23 cellular contexts compared by ENCODE assay signal in the genomic region with DNA sequence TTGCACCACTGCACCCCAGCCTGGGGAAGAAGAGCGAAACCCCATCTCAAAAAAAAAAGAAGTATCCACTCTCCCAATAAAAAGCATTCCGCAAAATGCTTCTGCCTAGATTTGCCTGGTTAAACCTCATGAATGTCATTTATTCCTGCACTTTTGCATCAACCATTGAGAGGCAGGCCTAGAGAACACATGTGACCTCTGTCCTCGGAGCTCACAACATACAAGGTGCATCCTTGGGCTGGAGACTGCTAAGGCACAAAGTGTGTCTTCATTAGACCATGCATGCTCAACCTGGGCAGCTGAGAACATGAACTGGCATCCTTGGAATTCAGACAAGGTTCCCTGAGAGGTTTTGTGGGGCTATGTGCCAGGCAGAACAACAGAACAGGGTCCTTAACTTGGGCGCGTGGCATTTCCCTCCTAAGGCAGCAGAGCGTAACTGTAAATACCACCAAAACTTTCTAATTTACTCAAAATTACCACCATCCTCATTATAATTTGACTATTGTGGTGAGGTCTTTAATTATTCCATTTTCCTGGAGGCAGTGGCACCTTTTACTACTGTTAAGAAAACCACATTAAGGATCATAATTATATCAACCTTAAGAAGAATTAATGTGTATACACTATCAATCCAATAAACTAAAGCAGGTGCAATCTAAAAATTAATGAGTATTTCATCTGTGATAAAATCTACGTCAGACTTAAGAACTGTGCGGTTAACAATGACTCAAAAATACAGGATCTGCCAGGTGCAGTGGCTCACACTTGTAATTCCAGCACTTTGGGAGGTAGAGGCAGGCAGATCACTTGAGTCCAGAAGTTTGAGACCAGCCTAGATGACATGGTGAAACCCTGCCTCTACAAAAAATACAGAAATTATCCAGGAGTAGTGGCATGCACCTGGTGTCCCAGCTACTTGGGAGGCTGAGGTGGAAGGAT. TPM values are rescaled to one million over a fixed set of nuclear protein-coding genes. Genes with fewer than 3 reads are reported as not detected.
DNase-seq lines count a peak whose midpoint lies in the region; ATAC-seq and TF ChIP-seq lines count a peak whose summit lies in the region.
"Had no signal": no experiment of that assay in that cellular context is flagged by ENCODE, and none has a peak within 500 bp of the region (broad histone marks: within the 10 kb centered on the region; RNA-seq: fewer than 3 reads in every experiment).

No MANE protein-coding gene starts in this region.

- no peak for ATAC-seq in activated T-cell treated with anti-CD3 and anti-CD28 coated beads, Interleukin-2, amount 50 U/mL, for 72 hours (replicated peaks in 1 of 2)
- ATAC-seq in HG02623 (IDR thresholded peaks at IDR 0.05; ENCODE audit: unreplicated experiment) (peak; percentile 41), Right ventricle myocardium superior (ENCODE audit: poor library complexity) (no peak)
- ATAC-seq in activated naive CD4-positive, alpha-beta T cell treated with anti-CD3 and anti-CD28 coated beads, Interleukin-2, amount 50 U/mL, for 72 hours: no peak
- ATAC-seq: activated naive CD8-positive, alpha-beta T cell treated with anti-CD3 and anti-CD28 coated beads, Interleukin-2, amount 50 U/mL, for 24 hours; mucosa of descending colon; Right ventricle myocardium inferior had no signal

- 95% methylated on average over 8 of the region's 8 CpGs for WGBS in smooth muscle cell (ENCODE audit: low lambda C conversion rate)

- no peaks in the 10 kb centered on the region for H3F3A ChIP-seq in smooth muscle cell (ENCODE audit: low read depth)

- H3K4me3 ChIP-seq in smooth muscle cell: no peak overlapping the region
- H3K4me3 ChIP-seq: colonic mucosa, mucosa of descending colon, stomach had no signal

- H3K9ac ChIP-seq in smooth muscle cell (ENCODE audit: low read depth): no peak overlapping the region

- no peaks in the 10 kb centered on the region for H3K79me2 ChIP-seq in smooth muscle cell (ENCODE audit: low read depth)

- no peak overlapping the region for H3K27ac ChIP-seq in smooth muscle cell (ENCODE audit: low read depth)
- H3K27ac ChIP-seq: colonic mucosa, stomach had no signal

- DNase-seq in activated T-cell treated with anti-CD3 and anti-CD28 coated beads, Interleukin-2, amount 50 U/mL, for 24 hours: no peak
- no peak for DNase-seq in activated T-cell treated with anti-CD3 and anti-CD28 coated beads, Interleukin-2, amount 50 U/mL, for 72 hours
- DNase-seq in activated naive CD4-positive, alpha-beta T cell treated with anti-CD3 and anti-CD28 coated beads, Interleukin-2, amount 50 U/mL, for 72 hours (ENCODE audit: low spot score in 2 of 2): no peak
- no peak for DNase-seq in activated CD4-positive, alpha-beta T cell treated with anti-CD3 and anti-CD28 coated beads, Interleukin-2, amount 50 U/mL, for 4 hours
- DNase-seq in smooth muscle cell (lab: John Stamatoyannopoulos, UW; ENCODE audit: unreplicated experiment) (no peak), Right ventricle myocardium superior (no peak)
- DNase-seq: 8988T; activated CD4-positive, CD25-positive, alpha-beta regulatory T cell treated with anti-CD3 and anti-CD28 coated beads, Interleukin-2, amount 50 U/mL, for 72 hours; activated naive CD8-positive, alpha-beta T cell treated with anti-CD3 and anti-CD28 coated beads, Interleukin-2, amount 50 U/mL, for 24 hours; AML-193; colonic mucosa; IMR-90; mucosa of descending colon; NCI-H1436 treated with DMSO at 0.1 percent for 48 hours; NCI-H2171 treated with DMSO at 0.1 percent for 48 hours; NCI-H69; stimulated activated CD4-positive, alpha-beta T cell treated with anti-CD3 and anti-CD28 coated beads, Interleukin-2, amount 100 ng/mL, for 24 hours; stomach had no signal

- H3K4me3 Mint-ChIP-seq in activated T-cell treated with anti-CD3 and anti-CD28 coated beads, Interleukin-2, amount 50 U/mL, for 24 hours: no peak overlapping the region
- peak overlapping the region in 1 of 2 donors; percentile 70 for H3K4me3 Mint-ChIP-seq in activated T-cell treated with anti-CD3 and anti-CD28 coated beads, Interleukin-2, amount 50 U/mL, for 72 hours
- no peak overlapping the region for H3K4me3 Mint-ChIP-seq in dendritic cell treated with granulocyte-macrophage colony-stimulating factor and Interleukin-4, amounts not matched to agents 40 ng/mL and 50 ng/mL, for 4 days
- H3K4me3 Mint-ChIP-seq: activated naive CD8-positive, alpha-beta T cell treated with anti-CD3 and anti-CD28 coated beads, Interleukin-2, amount 50 U/mL, for 24 hours had no signal

- peaks cover 16% of the 10 kb centered on the region for H3K36me3 Mint-ChIP-seq in activated T-cell treated with anti-CD3 and anti-CD28 coated beads, Interleukin-2, amount 50 U/mL, for 24 hours (ENCODE audit: low read depth)
- H3K36me3 Mint-ChIP-seq in activated T-cell treated with anti-CD3 and anti-CD28 coated beads, Interleukin-2, amount 50 U/mL, for 72 hours (ENCODE audit: insufficient read depth in 2 of 2): peaks cover 0 to 3% of the 10 kb centered on the region in 2 donors
- H3K36me3 Mint-ChIP-seq in dendritic cell treated with granulocyte-macrophage colony-stimulating factor and Interleukin-4, amounts not matched to agents 40 ng/mL and 50 ng/mL, for 4 days (ENCODE audit: low read depth): peaks cover 29% of the 10 kb centered on the region
- peaks cover 2 to 3% of the 10 kb centered on the region in 2 donors for H3K36me3 Mint-ChIP-seq in activated naive CD4-positive, alpha-beta T cell treated with anti-CD3 and anti-CD28 coated beads, Interleukin-2, amount 50 U/mL, for 72 hours

- peaks cover 32% of the 10 kb centered on the region for H3K4me1 Mint-ChIP-seq in activated T-cell treated with anti-CD3 and anti-CD28 coated beads, Interleukin-2, amount 50 U/mL, for 24 hours (ENCODE audit: low read depth)
- H3K4me1 Mint-ChIP-seq in activated T-cell treated with anti-CD3 and anti-CD28 coated beads, Interleukin-2, amount 50 U/mL, for 72 hours (ENCODE audit: low read depth): peaks cover 35% of the 10 kb centered on the region
- H3K4me1 Mint-ChIP-seq in dendritic cell treated with granulocyte-macrophage colony-stimulating factor and Interleukin-4, amounts not matched to agents 40 ng/mL and 50 ng/mL, for 4 days (ENCODE audit: low read depth): peaks cover 30% of the 10 kb centered on the region

- H3K27ac Mint-ChIP-seq in activated T-cell treated with anti-CD3 and anti-CD28 coated beads, Interleukin-2, amount 50 U/mL, for 24 hours: peak overlapping the region; percentile 33
- H3K27ac Mint-ChIP-seq in activated T-cell treated with anti-CD3 and anti-CD28 coated beads, Interleukin-2, amount 50 U/mL, for 72 hours: no peak overlapping the region
- peak overlapping the region; percentile 30 for H3K27ac Mint-ChIP-seq in dendritic cell treated with granulocyte-macrophage colony-stimulating factor and Interleukin-4, amounts not matched to agents 40 ng/mL and 50 ng/mL, for 4 days
- peak overlapping the region in 1 of 2 donors; percentile 16 for H3K27ac Mint-ChIP-seq in activated naive CD4-positive, alpha-beta T cell treated with anti-CD3 and anti-CD28 coated beads, Interleukin-2, amount 50 U/mL, for 72 hours

- H3K27me3 ChIP-seq in smooth muscle cell (ENCODE audit: low read depth): no peaks in the 10 kb centered on the region
- H3K27me3 ChIP-seq: colonic mucosa, stomach had no signal

- TF ChIP-seq CTCF in smooth muscle cell (IDR thresholded peaks at IDR 0.05; ENCODE audit: borderline replicate concordance, insufficient read depth, poor library complexity, severe bottlenecking): no peak

- H3K9me3 ChIP-seq in smooth muscle cell (replicated peaks; ENCODE audit: low read depth): no peaks in the 10 kb centered on the region
- H3K9me3 ChIP-seq: colonic mucosa, mucosa of descending colon, stomach had no signal

- H3K27me3 Mint-ChIP-seq in activated T-cell treated with anti-CD3 and anti-CD28 coated beads, Interleukin-2, amount 50 U/mL, for 24 hours: no peaks in the 10 kb centered on the region
- H3K27me3 Mint-ChIP-seq in activated T-cell treated with anti-CD3 and anti-CD28 coated beads, Interleukin-2, amount 50 U/mL, for 72 hours (ENCODE audit: low read depth): no peaks in the 10 kb centered on the region
- no peaks in the 10 kb centered on the region for H3K27me3 Mint-ChIP-seq in dendritic cell treated with granulocyte-macrophage colony-stimulating factor and Interleukin-4, amounts not matched to agents 40 ng/mL and 50 ng/mL, for 4 days
- H3K27me3 Mint-ChIP-seq: activated naive CD8-positive, alpha-beta T cell treated with anti-CD3 and anti-CD28 coated beads, Interleukin-2, amount 50 U/mL, for 24 hours had no signal

- no peak overlapping the region for H2AFZ ChIP-seq in smooth muscle cell (ENCODE audit: low read depth)

- intact Hi-C loops in dendritic cell treated with granulocyte-macrophage colony-stimulating factor and Interleukin-4, amounts not matched to agents 40 ng/mL and 50 ng/mL, for 4 days (cut with micrococcal nuclease): no loop called here
- intact Hi-C loops in Right ventricle myocardium superior (cut with DNase I): no loop called here

- no peaks in the 10 kb centered on the region for H3K9me3 Mint-ChIP-seq in activated T-cell treated with anti-CD3 and anti-CD28 coated beads, Interleukin-2, amount 50 U/mL, for 24 hours
- H3K9me3 Mint-ChIP-seq in activated T-cell treated with anti-CD3 and anti-CD28 coated beads, Interleukin-2, amount 50 U/mL, for 72 hours: no peaks in the 10 kb centered on the region
- no peaks in the 10 kb centered on the region for H3K9me3 Mint-ChIP-seq in dendritic cell treated with granulocyte-macrophage colony-stimulating factor and Interleukin-4, amounts not matched to agents 40 ng/mL and 50 ng/mL, for 4 days
- H3K9me3 Mint-ChIP-seq in activated naive CD4-positive, alpha-beta T cell treated with anti-CD3 and anti-CD28 coated beads, Interleukin-2, amount 50 U/mL, for 72 hours: no peaks in the 10 kb centered on the region
- H3K9me3 Mint-ChIP-seq: activated naive CD8-positive, alpha-beta T cell treated with anti-CD3 and anti-CD28 coated beads, Interleukin-2, amount 50 U/mL, for 24 hours had no signal

- no peak overlapping the region for H3K4me2 ChIP-seq in smooth muscle cell

- H4K20me1 ChIP-seq in smooth muscle cell (ENCODE audit: low read depth): no peaks in the 10 kb centered on the region

- no peaks in the 10 kb centered on the region for H3K4me1 ChIP-seq in smooth muscle cell (ENCODE audit: low read depth)
- H3K4me1 ChIP-seq: colonic mucosa had no signal

- peaks cover 4% of the 10 kb centered on the region for H3K36me3 ChIP-seq in smooth muscle cell (ENCODE audit: low read depth)
- H3K36me3 ChIP-seq: colonic mucosa had no signal

RNA-seq across cellular contexts. Expression of gene RCBTB1, which starts 13.8 kb away (rescaled TPM):
- total RNA-seq in activated T-cell treated with anti-CD3 and anti-CD28 coated beads, Interleukin-2, amount 50 U/mL, for 72 hours: 10 to 100 TPM; 23.8 to 26.9 TPM
- total RNA-seq in activated naive CD4-positive, alpha-beta T cell treated with anti-CD3 and anti-CD28 coated beads, Interleukin-2, amount 50 U/mL, for 72 hours: 10 to 100 TPM; 15.6 to 26.1 TPM
- 26.8 and 28.5 TPM in 2 replicates for total RNA-seq in smooth muscle cell
- 10.7 and 12.4 TPM in 2 replicates for polyA plus RNA-seq in smooth muscle cell
- 21.0 TPM for total RNA-seq in Right ventricle myocardium superior

RNA-seq across cellular contexts. Expression of gene ARL11, which starts 56.7 kb away (rescaled TPM):
- under 1 TPM; 0.35 to 0.65 TPM for total RNA-seq in activated T-cell treated with anti-CD3 and anti-CD28 coated beads, Interleukin-2, amount 50 U/mL, for 72 hours
- 1 to 10 TPM; 1.5 to 1.6 TPM for total RNA-seq in activated naive CD4-positive, alpha-beta T cell treated with anti-CD3 and anti-CD28 coated beads, Interleukin-2, amount 50 U/mL, for 72 hours
- total RNA-seq in smooth muscle cell (0.13 TPM in 1 of 2 replicates, not detected in the other), Right ventricle myocardium superior (0.38 TPM)
- 0.17 TPM in 1 of 2 replicates, not detected in the other for polyA plus RNA-seq in smooth muscle cell
- total RNA-seq: IMR-90, M059J had no signal
- polyA plus RNA-seq: IMR-90, neural cell had no signal
